ENCODE assay signal across 10 cellular contexts in the genomic region with DNA sequence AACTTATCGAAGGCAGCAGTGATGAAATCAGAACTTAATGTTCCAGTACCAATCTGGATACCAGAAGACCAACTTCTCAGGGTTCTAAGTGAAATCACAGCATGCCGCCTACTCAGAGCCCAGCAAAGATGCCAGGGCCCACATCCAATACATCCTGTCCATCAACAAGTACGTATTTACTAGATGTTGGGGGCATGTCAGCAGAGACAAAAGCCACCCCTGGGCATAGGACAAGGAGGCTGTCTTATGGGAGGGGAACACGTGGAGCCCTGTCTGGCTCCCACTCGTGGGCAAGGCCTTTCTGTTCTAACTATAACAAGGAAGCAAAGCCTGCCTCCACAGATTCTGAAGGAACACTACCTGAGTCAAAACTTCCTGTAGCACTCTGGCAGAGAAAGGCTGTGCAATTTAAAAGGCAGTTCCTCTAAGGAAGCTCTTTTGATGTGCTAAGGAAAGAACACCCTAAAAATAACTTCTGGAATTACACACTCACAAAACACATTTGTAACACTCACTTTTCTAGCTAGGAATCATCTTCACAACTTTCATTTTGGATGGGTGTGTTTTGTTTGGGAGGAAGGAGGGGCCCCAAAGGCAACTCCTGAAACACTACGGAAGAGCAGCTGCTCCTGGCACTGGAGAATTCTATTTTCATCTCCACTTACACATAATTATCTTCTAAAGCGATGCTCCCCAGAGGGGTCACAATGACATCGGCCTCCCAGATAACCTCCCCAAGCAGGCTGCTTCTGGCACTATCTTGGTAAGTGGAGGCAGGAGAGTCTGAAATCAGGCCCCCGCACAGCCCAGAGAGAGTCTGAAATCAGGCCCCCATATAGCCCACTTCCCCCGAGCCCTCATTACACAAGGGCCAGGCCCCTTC. TPM values are rescaled to one million over a fixed set of nuclear protein-coding genes. Genes with fewer than 3 reads are reported as not detected.
DNase-seq lines count a peak whose midpoint lies in the region; ATAC-seq and TF ChIP-seq lines count a peak whose summit lies in the region.
"Had no signal": no experiment of that assay in that cellular context is flagged by ENCODE, and none has a peak within 500 bp of the region (broad histone marks: within the 10 kb centered on the region; RNA-seq: fewer than 3 reads in every experiment).

No MANE protein-coding gene starts in this region.

- H3K4me1 Mint-ChIP-seq in T-helper 17 cell = peaks cover 76% of the 10 kb centered on the region

- peaks cover 2% of the 10 kb centered on the region for H3K36me3 Mint-ChIP-seq in T-helper 17 cell (ENCODE audit: low read depth)

- H3K36me3 ChIP-seq in spleen = no peaks in the 10 kb centered on the region

- 23% methylated on average over 10 of the region's 10 CpGs for WGBS in right cardiac atrium
- WGBS in spleen, 5 donors = 44 to 54% (median 51%) methylated on average over 10 of the region's 10 CpGs

- peak; percentile 9 for DNase-seq in LHCN-M2 (ENCODE audit: low read depth)
- DNase-seq in T-helper 17 cell = no peak
- DNase-seq in right cardiac atrium = peak in 2 of 3 donors; percentile 22 to 31
- no peak for DNase-seq in spleen
- no peak for DNase-seq in foreskin melanocyte
- DNase-seq: activated naive CD8-positive, alpha-beta T cell treated with anti-CD3 and anti-CD28 coated beads, Interleukin-2, amount 50 U/mL, for 24 hours; stimulated activated CD4-positive, alpha-beta T cell treated with anti-CD3 and anti-CD28 coated beads, Interleukin-4, amount 100 ng/mL, for 4 hours had no signal

- peak overlapping the region; percentile 93 for H3K27ac Mint-ChIP-seq in T-helper 17 cell
- H3K27ac Mint-ChIP-seq: activated naive CD8-positive, alpha-beta T cell treated with anti-CD3 and anti-CD28 coated beads, Interleukin-2, amount 50 U/mL, for 24 hours had no signal

- H3K27me3 ChIP-seq in right cardiac atrium (ENCODE audit: control insufficient read depth, insufficient read depth) (no peaks in the 10 kb centered on the region), spleen (replicated peaks in 1 of 7) (no peaks in the 10 kb centered on the region)

- H3K4me3 ChIP-seq in right cardiac atrium (ENCODE audit: low read length) (no peak overlapping the region), spleen (no peak overlapping the region)

- H3K27me3 Mint-ChIP-seq in T-helper 17 cell = no peaks in the 10 kb centered on the region
- H3K27me3 Mint-ChIP-seq: activated naive CD8-positive, alpha-beta T cell treated with anti-CD3 and anti-CD28 coated beads, Interleukin-2, amount 50 U/mL, for 24 hours had no signal

- H3K4me1 ChIP-seq in right cardiac atrium (ENCODE audit: control insufficient read depth, insufficient read depth, low read length) = peaks cover 34% of the 10 kb centered on the region
- peaks cover 30 to 87% (median 59%) of the 10 kb centered on the region in 6 donors for H3K4me1 ChIP-seq in spleen

- H3K4me3 Mint-ChIP-seq in T-helper 17 cell = peak overlapping the region; percentile 53
- H3K4me3 Mint-ChIP-seq: activated naive CD8-positive, alpha-beta T cell treated with anti-CD3 and anti-CD28 coated beads, Interleukin-2, amount 50 U/mL, for 24 hours had no signal

- intact Hi-C loops in right cardiac atrium (cut with DNase I) = no loop called here
- intact Hi-C loops in spleen (cut with DNase I; ENCODE audit: low total_unique reads) = no loop called here

- ATAC-seq in T-helper 17 cell = no peak
- ATAC-seq in right cardiac atrium = peak; percentile 59 to 66
- ATAC-seq in GM18873 (IDR thresholded peaks at IDR 0.05; ENCODE audit: low FRiP score, unreplicated experiment) = no peak
- no peak for ATAC-seq in GM18868 (IDR thresholded peaks at IDR 0.05; ENCODE audit: unreplicated experiment)
- ATAC-seq in GM21390 (IDR thresholded peaks at IDR 0.05; ENCODE audit: unreplicated experiment) = no peak
- ATAC-seq: activated naive CD8-positive, alpha-beta T cell treated with anti-CD3 and anti-CD28 coated beads, Interleukin-2, amount 50 U/mL, for 24 hours had no signal

- TF ChIP-seq CTCF in spleen (IDR thresholded peaks at IDR 0.05 in 8 of 11, conservative IDR thresholded peaks at IDR 0.05 in 3 of 11) = no peak

- H3K27ac ChIP-seq in right cardiac atrium (ENCODE audit: low read length) (peak overlapping the region; percentile 93), spleen (peak overlapping the region; percentile 57 to 85 (median 67))

- no peak for TF ChIP-seq POLR2A in spleen (IDR thresholded peaks at IDR 0.05)

- H3K9me3 ChIP-seq in T-helper 17 cell (ENCODE audit: control insufficient read depth, low read length, poor library complexity, severe bottlenecking) = no peaks in the 10 kb centered on the region
- H3K9me3 ChIP-seq in right cardiac atrium (ENCODE audit: control insufficient read depth, low read length) = no peaks in the 10 kb centered on the region
- no peaks in the 10 kb centered on the region for H3K9me3 ChIP-seq in spleen

RNA-seq across cellular contexts. Expression of a gene that starts 14.2 kb away (rescaled TPM):
- total RNA-seq in LHCN-M2 (2014; rRNA removed) = 1.6 and 3.2 TPM in 2 replicates
- 10.7 TPM for polyA plus RNA-seq in LHCN-M2 (2012)
- 1 to 10 TPM; 6.6 to 8.9 TPM for total RNA-seq in T-helper 17 cell
- 10 to 100 TPM; 31.8 to 95.6 (median 59.8) TPM for total RNA-seq in right cardiac atrium
- 69.9 TPM for polyA plus RNA-seq in right cardiac atrium
- 10 to 100 TPM; 48.1 to 74.1 (median 52.8) TPM for total RNA-seq in spleen
- polyA plus RNA-seq in spleen = 10 to 100 TPM; 21.8 to 71.5 (median 51.1) TPM

Comparison
In these comparisons a context has a peak if more than half of its experiments do, and no peak if none do; other contexts are left out.
1. DNase-seq: peak in LHCN-M2 (single experiment) and right cardiac atrium (2 of 3); none in T-helper 17 cell (0 of 3), spleen (single experiment) and foreskin melanocyte (single experiment).
2. ATAC-seq: peak in right cardiac atrium (2 of 2); none in T-helper 17 cell (single experiment), GM18873 (single experiment), GM18868 (single experiment) and GM21390 (single experiment).